13 cellular contexts compared by ENCODE assay signal in the genomic region with DNA sequence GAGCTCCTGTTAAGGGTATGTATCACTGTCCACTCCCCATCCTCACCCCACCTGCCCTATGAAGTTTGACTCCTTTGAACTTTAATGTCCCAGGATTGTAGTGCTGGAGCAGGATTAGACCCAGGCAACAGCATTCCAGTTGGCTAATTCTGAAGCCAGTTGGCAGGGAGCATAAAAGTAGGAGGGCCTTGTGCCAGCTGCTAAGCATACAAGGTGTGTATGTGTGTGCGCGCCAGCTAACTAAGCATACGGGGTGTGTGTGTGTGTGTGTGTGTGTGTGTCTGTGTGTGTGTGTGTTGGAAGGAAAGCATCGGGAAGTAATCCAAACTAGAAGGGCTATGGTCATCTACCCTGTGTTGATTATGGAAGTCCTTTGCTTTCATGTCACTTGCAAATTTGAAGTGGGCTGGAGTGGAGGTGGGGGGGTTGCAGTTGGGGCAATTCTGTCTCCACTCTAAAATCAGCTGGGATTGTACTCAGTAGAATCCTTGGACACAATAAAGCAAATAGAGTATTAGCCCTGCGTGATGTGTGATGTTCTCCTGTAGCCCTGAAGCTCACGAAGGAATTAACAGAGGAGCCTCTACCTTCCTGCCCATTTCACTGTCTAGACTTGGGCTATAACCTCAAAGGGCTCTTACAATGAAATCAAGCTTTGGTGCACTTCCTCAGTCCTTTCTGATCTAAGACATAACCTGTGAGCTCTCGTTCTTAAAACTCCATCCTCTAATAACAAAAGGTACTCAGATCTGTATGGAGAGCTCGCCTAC. TPM values are rescaled to one million over a fixed set of nuclear protein-coding genes. Genes with fewer than 3 reads are reported as not detected.
DNase-seq lines count a peak whose midpoint lies in the region; ATAC-seq, FAIRE-seq and TF ChIP-seq lines count a peak whose summit lies in the region.
"Had no signal": no experiment of that assay in that cellular context is flagged by ENCODE, and none has a peak within 500 bp of the region (broad histone marks: within the 10 kb centered on the region; RNA-seq: fewer than 3 reads in every experiment).

No MANE protein-coding gene starts in this region.

- no peak overlapping the region for H3K4me3 ChIP-seq in right atrium auricular region
- no peak overlapping the region for H3K4me3 ChIP-seq in lower lobe of right lung

- no peak overlapping the region for H3K27ac ChIP-seq in right atrium auricular region
- no peak overlapping the region for H3K27ac ChIP-seq in lower lobe of right lung

- H3K36me3 ChIP-seq in right atrium auricular region (peaks cover 18% of the 10 kb centered on the region), lower lobe of right lung (peaks cover 40% of the 10 kb centered on the region)

- DNase-seq in Right ventricle myocardium inferior (ENCODE audit: missing footprints) (no peak), right atrium auricular region (ENCODE audit: low spot score) (no peak), astrocyte of the hippocampus (ENCODE audit: low read depth, low spot score) (peak; percentile 51), lower lobe of right lung (peak; percentile 68), midbrain (lab: John Stamatoyannopoulos, UW) (no peak), inferior parietal cortex (ENCODE audit: extremely low spot score) (no peak), GM19239 (ENCODE audit: insufficient read length, low spot score) (no peak)
- no peak for DNase-seq in activated CD4-positive, alpha-beta T cell treated with anti-CD3 and anti-CD28 coated beads, Interleukin-2, amount 50 U/mL, for 4 hours
- DNase-seq: activated T-cell treated with anti-CD3 and anti-CD28 coated beads, Interleukin-2, amount 50 U/mL, for 24 hours; AML-193; NCI-H526 treated with DMSO at 0.1 percent for 48 hours; stimulated activated naive CD4-positive, alpha-beta T cell; T1000 had no signal

- no peak for FAIRE-seq in GM19239 (lab: Jason Lieb, UNC)

- intact Hi-C loops in Right ventricle myocardium inferior (cut with DNase I), result no loop called here
- intact Hi-C loops in lower lobe of right lung (cut with DNase I), result no loop called here

- no peaks in the 10 kb centered on the region for H3K27me3 ChIP-seq in right atrium auricular region
- H3K27me3 ChIP-seq in lower lobe of right lung (ENCODE audit: low read depth), result no peaks in the 10 kb centered on the region

- ATAC-seq in Right ventricle myocardium inferior (peak; percentile 82), lower lobe of right lung (peak; percentile 92)

- H3K4me1 ChIP-seq in right atrium auricular region (no peaks in the 10 kb centered on the region), lower lobe of right lung (no peaks in the 10 kb centered on the region)

- TF ChIP-seq CTCF in right atrium auricular region (IDR thresholded peaks at IDR 0.05) (no peak), lower lobe of right lung (IDR thresholded peaks at IDR 0.05) (no peak)

- no peaks in the 10 kb centered on the region for H3K9me3 ChIP-seq in right atrium auricular region
- no peaks in the 10 kb centered on the region for H3K9me3 ChIP-seq in lower lobe of right lung

RNA-seq across cellular contexts. Expression of gene HMGCR, which starts 26.9 kb away (rescaled TPM):
- total RNA-seq in Right ventricle myocardium inferior (9.6 TPM), right atrium auricular region (1 to 10 TPM; 5.9 to 7.4 TPM), lower lobe of right lung (83.1 TPM)

Comparison
In these comparisons a context has a peak if more than half of its experiments do, and no peak if none do; other contexts are left out.
1. DNase-seq: peak in astrocyte of the hippocampus (single experiment) and lower lobe of right lung (single experiment); none in Right ventricle myocardium inferior (single experiment), right atrium auricular region (single experiment), midbrain (single experiment), activated CD4-positive, alpha-beta T cell treated with anti-CD3 and anti-CD28 coated beads, Interleukin-2, amount 50 U/mL, for 4 hours (0 of 2), inferior parietal cortex (single experiment) and GM19239 (single experiment).